In genomic region chr20:1185316-1185741, GRCh38 we compare ENCODE assay signal across 9 cellular contexts. TPM values are rescaled to one million over a fixed set of nuclear protein-coding genes. Genes with fewer than 3 reads are reported as not detected.
DNase-seq lines count a peak whose midpoint lies in the region; ATAC-seq, FAIRE-seq and TF ChIP-seq lines count a peak whose summit lies in the region.
"Had no signal": no experiment of that assay in that cellular context is flagged by ENCODE, and none has a peak within 500 bp of the region (broad histone marks: within the 10 kb centered on the region; RNA-seq: fewer than 3 reads in every experiment).

No MANE protein-coding gene starts in this region.

- ATAC-seq in HepG2 (peak; percentile 18), GM18868 (IDR thresholded peaks at IDR 0.05; ENCODE audit: unreplicated experiment) (no peak)

- H3K9me3 ChIP-seq in HepG2 (ENCODE audit: low read length) (no peaks in the 10 kb centered on the region), OCI-LY7 (ENCODE audit: low read length) (no peaks in the 10 kb centered on the region)
- no peaks in the 10 kb centered on the region for H3K9me3 ChIP-seq in CD4-positive, alpha-beta memory T cell (ENCODE audit: control insufficient read depth in 1 of 2, low read length in 2 of 2)
- H3K9me3 ChIP-seq: neutrophil had no signal

- in situ Hi-C loops in astrocyte of the spinal cord (cut with HindIII; ENCODE audit: low sequenced_read_pairs) (no loop called here), HepG2 (cut with HindIII; ENCODE audit: extremely low pct_ligation_motif_present, low pct_unique_long_range_greater_than_20kb) (loop anchor here (5.0 to 10.0 kb wide), 3 partner anchors 68 to 371 kb away; partner anchors contain the start of gene PSMF1)

- BruUV-seq in HepG2 (replicated peaks; lab: Mats Ljungman, UMichigan) (no TSS peak), OCI-LY7 (replicated peaks; lab: Mats Ljungman, UMichigan) (no TSS peak)

- H3K9me3 Mint-ChIP-seq in CD4-positive, alpha-beta memory T cell = peaks cover 0 to 1% (median 0%) of the 10 kb centered on the region in 8 donors

- peaks cover 23 to 25% of the 10 kb centered on the region in 2 donors for H3K27me3 Mint-ChIP-seq in CD4-positive, alpha-beta memory T cell

- H3K27me3 ChIP-seq in HepG2 (ENCODE audit: control insufficient read depth in 1 of 2, insufficient read depth in 2 of 2, low read length in 2 of 2) = no peaks in the 10 kb centered on the region; a peak in 1 of 5 replicates
- H3K27me3 ChIP-seq in CD4-positive, alpha-beta memory T cell (ENCODE audit: insufficient read depth, low read length) = peaks cover 3% of the 10 kb centered on the region

- no peak overlapping the region for H3K27ac Mint-ChIP-seq in CD4-positive, alpha-beta memory T cell

- H3K27ac ChIP-seq in HepG2 (ENCODE audit: extremely low read length, insufficient read depth, low read length) = no peak overlapping the region
- no peak overlapping the region for H3K27ac ChIP-seq in OCI-LY7 (ENCODE audit: low read depth, low read length, poor library complexity, severe bottlenecking)
- no peak overlapping the region for H3K27ac ChIP-seq in CD4-positive, alpha-beta memory T cell (ENCODE audit: low read depth, low read length)
- H3K27ac ChIP-seq: neutrophil had no signal

- no peaks in the 10 kb centered on the region for H3K36me3 Mint-ChIP-seq in CD4-positive, alpha-beta memory T cell

- DNase-seq in AG04449 (ENCODE audit: low read depth, low spot score) (no peak), HT-29 (ENCODE audit: low spot score) (peak; percentile 7), astrocyte of the spinal cord (ENCODE audit: low read depth, low spot score) (no peak), HepG2 (ENCODE audit: low spot score) (no peak), OCI-LY7 (ENCODE audit: low spot score) (no peak)
- DNase-seq in CD4-positive, alpha-beta memory T cell = no peak
- DNase-seq in activated CD4-positive, CD25-positive, alpha-beta regulatory T cell treated with anti-CD3 and anti-CD28 coated beads, Interleukin-2, amount 50 U/mL, for 72 hours = no peak

- H3K4me3 ChIP-seq in AG04449 (ENCODE audit: low read depth, low read length) (peak overlapping the region; percentile 40), astrocyte of the spinal cord (ENCODE audit: low read depth, low read length) (peak overlapping the region; percentile 27), HepG2 (replicated peaks in 1 of 3; ENCODE audit: insufficient read depth in 1 of 3, low read depth in 2 of 3, low read length in 3 of 3) (peak overlapping the region; percentile 56 to 75 (median 69)), OCI-LY7 (ENCODE audit: low read depth, low read length, poor library complexity, severe bottlenecking) (no peak overlapping the region)
- no peak overlapping the region for H3K4me3 ChIP-seq in CD4-positive, alpha-beta memory T cell (ENCODE audit: low read length in 2 of 2)

- POLR2A ChIA-PET in AG04449 (lab: Yijun Ruan, JAX) = no interaction called here
- POLR2A ChIA-PET in HepG2 (lab: Yijun Ruan, JAX) = no interaction called here
- POLR2A ChIA-PET in OCI-LY7 (lab: Charles Lee) = no interaction called here
- POLR2A ChIA-PET in CD4-positive, alpha-beta memory T cell (lab: Charles Lee; ENCODE audit: partially characterized antibody) = no interaction called here

- intact Hi-C loops in HepG2 (cut with micrococcal nuclease; ENCODE audit: unreplicated experiment) (loop anchor here (10.0 kb wide), 1 partner anchor 371 kb away; no protein-coding TSS in a partner anchor), OCI-LY7 (cut with micrococcal nuclease; ENCODE audit: unreplicated experiment) (no loop called here)
- intact Hi-C loops in CD4-positive, alpha-beta memory T cell (cut with micrococcal nuclease) = loop anchor here (10.0 kb wide), 1 partner anchor 211 kb away; no protein-coding TSS in a partner anchor

- H3K4me3 Mint-ChIP-seq in CD4-positive, alpha-beta memory T cell = peak overlapping the region in 1 of 8 donors; percentile 8

- peak overlapping the region; percentile 81 for H3K4me2 ChIP-seq in HepG2 (ENCODE audit: low read depth, low read length)
- no peak overlapping the region for H3K4me2 ChIP-seq in OCI-LY7 (ENCODE audit: low read length)

- H4K20me1 ChIP-seq in HepG2 (ENCODE audit: insufficient read depth, low read length) (no peaks in the 10 kb centered on the region), OCI-LY7 (ENCODE audit: insufficient read depth, low read length) (no peaks in the 10 kb centered on the region)

- peak overlapping the region; percentile 68 for H3K9ac ChIP-seq in HepG2 (ENCODE audit: insufficient read depth, low read depth, low read length)

- peaks cover 6 to 13% (median 9%) of the 10 kb centered on the region in 4 donors for H3K4me1 Mint-ChIP-seq in CD4-positive, alpha-beta memory T cell

- H3K4me1 ChIP-seq in HepG2 (ENCODE audit: insufficient read depth, low read length) (peaks cover 60% of the 10 kb centered on the region), OCI-LY7 (ENCODE audit: insufficient read depth, low read length, poor library complexity, severe bottlenecking) (no peaks in the 10 kb centered on the region)
- H3K4me1 ChIP-seq in CD4-positive, alpha-beta memory T cell (ENCODE audit: insufficient read depth, low read length) = peaks cover 14% of the 10 kb centered on the region

- FAIRE-seq in HepG2 (lab: Jason Lieb, UNC) = no peak

- TF ChIP-seq CTCF in AG04449 (IDR thresholded peaks at IDR 0.05; ENCODE audit: insufficient read depth, low read length, missing control alignments) (no peak), astrocyte of the spinal cord (IDR thresholded peaks at IDR 0.05; ENCODE audit: low read depth, low read length) (no peak), HepG2 (CRISPR knock-in tag; IDR thresholded peaks at IDR 0.05) (no peak), OCI-LY7 (conservative IDR thresholded peaks at IDR 0.05; ENCODE audit: low read length) (no peak)

- WGBS in HepG2 (ENCODE audit: low lambda C conversion rate) = under 1% methylated on average over 20 of the region's 54 CpGs

- H2AFZ ChIP-seq in HepG2 (ENCODE audit: low read length) (no peak overlapping the region), OCI-LY7 (ENCODE audit: low read length) (no peak overlapping the region)

- H3K36me3 ChIP-seq in HepG2 (replicated peaks in 1 of 2; ENCODE audit: control insufficient read depth in 1 of 2, insufficient read depth in 2 of 2, low read length in 2 of 2) (peaks cover 0 to 4% of the 10 kb centered on the region in 2 experiments; a peak in 1 of 5 replicates), OCI-LY7 (ENCODE audit: insufficient read depth, low read length) (no peaks in the 10 kb centered on the region)
- H3K36me3 ChIP-seq in CD4-positive, alpha-beta memory T cell (ENCODE audit: insufficient read depth, low read length) = no peaks in the 10 kb centered on the region

- no peaks in the 10 kb centered on the region for H3K79me2 ChIP-seq in HepG2 (ENCODE audit: insufficient read depth, low read length)
- no peaks in the 10 kb centered on the region for H3K79me2 ChIP-seq in OCI-LY7 (ENCODE audit: insufficient read depth, low read depth, low read length)

- TF ChIP-seq EP300 in HepG2 (IDR thresholded peaks at IDR 0.05; ENCODE audit: low read depth in 2 of 2, low read length in 2 of 2) = no peak
- no peak for TF ChIP-seq EP300 in HepG2 (CRISPR knock-in tag; IDR thresholded peaks at IDR 0.05; ENCODE audit: borderline replicate concordance)

- no peaks in the 10 kb centered on the region for H3K9me2 ChIP-seq in OCI-LY7 (ENCODE audit: insufficient read depth, low read length)

- CTCF ChIA-PET in AG04449 (lab: Yijun Ruan, JAX) = interaction anchor here (1.5 to 1.7 kb wide), 2 partner anchors 9 to 14 kb away, joined by 5 to 6 read pairs; no protein-coding TSS in a partner anchor
- CTCF ChIA-PET in HepG2 (lab: Yijun Ruan, JAX; ENCODE audit: low intra/inter-chr PET ratio, low total read pairs) = interaction anchor here (1.6 to 2.7 kb wide), 4 partner anchors 28 to 369 kb away, joined by 4 to 12 read pairs (median 4); no protein-coding TSS in a partner anchor
- CTCF ChIA-PET in OCI-LY7 (lab: Charles Lee; ENCODE audit: unreplicated experiment) = no interaction called here
- CTCF ChIA-PET in CD4-positive, alpha-beta memory T cell (lab: Charles Lee; ENCODE audit: partially characterized antibody) = interaction anchor here (0.7 kb wide), 1 partner anchor 18 kb away, joined by 3 read pairs; no protein-coding TSS in a partner anchor

- TF ChIP-seq RAD21 in HepG2 (CRISPR knock-in tag; IDR thresholded peaks at IDR 0.05) = no peak

- TF ChIP-seq POLR2A in HepG2 (IDR thresholded peaks at IDR 0.05; ENCODE audit: insufficient read depth in 1 of 2, low read depth in 2 of 2, low read length in 2 of 2) = no peak; a peak in 1 of 4 replicates

RNA-seq across cellular contexts. Expression of gene TMEM74B, which starts 0.5 kb away (rescaled TPM):
- 8.8 and 8.9 TPM in 2 replicates for total RNA-seq in HT-29 (2014; rRNA removed; shearing (Covaris generic))
- total RNA-seq in HepG2 (2016; rRNA removed; fragmentation: Illumina TruSeq; extraction: Trizol) (2.9 and 4.7 TPM in 2 replicates), OCI-LY7 (2022) (not detected in 2 replicates)
- 3.3 and 3.9 TPM in 2 replicates for total RNA-seq in HepG2 (2016; cell fraction: cytosol; rRNA removed; fragmentation: Illumina TruSeq; extraction: Trizol; ENCODE audit: low read depth)
- total RNA-seq in HepG2 (2016; cell fraction: insoluble cytoplasmic fraction; rRNA removed; fragmentation: Illumina TruSeq; extraction: Trizol) = 2.5 and 4.3 TPM in 2 replicates
- 4.5 and 5.1 TPM in 2 replicates for total RNA-seq in HepG2 (2016; cell fraction: membrane; rRNA removed; fragmentation: Illumina TruSeq; extraction: Trizol)
- 3.5 and 6.3 TPM in 2 replicates for total RNA-seq in HepG2 (2016; cell fraction: nucleus; rRNA removed; fragmentation: Illumina TruSeq; extraction: Trizol)
- polyA plus RNA-seq in HepG2 (2011; rRNA removed) = 18.4 and 25.0 TPM in 2 replicates
- 10.2 and 16.1 TPM in 2 replicates for polyA plus RNA-seq in HepG2 (2011; cell fraction: cytosol; rRNA removed)
- polyA plus RNA-seq in HepG2 (2011; cell fraction: nucleus; rRNA removed) = 136 and 155 TPM in 2 replicates
- 12.7 and 14.7 TPM in 2 replicates for polyA plus RNA-seq in HepG2 (2012)
- polyA plus RNA-seq in HepG2 (2016; cell fraction: cytosol; fragmentation: Illumina TruSeq; extraction: Trizol; ENCODE audit: low read depth) = 3.3 and 4.2 TPM in 2 replicates
- polyA plus RNA-seq in HepG2 (2016; cell fraction: insoluble cytoplasmic fraction; fragmentation: Illumina TruSeq; extraction: Trizol; ENCODE audit: low read depth) = 2.6 and 2.9 TPM in 2 replicates
- polyA plus RNA-seq in HepG2 (2016; cell fraction: membrane; fragmentation: Illumina TruSeq; extraction: Trizol; ENCODE audit: low read depth) = 4.2 and 5.6 TPM in 2 replicates
- 11.6 and 13.1 TPM in 2 replicates for polyA plus RNA-seq in HepG2 (2016; cell fraction: nucleus; fragmentation: Illumina TruSeq; extraction: Trizol; ENCODE audit: insufficient read depth, low read depth)
- polyA minus RNA-seq in HepG2 (2011; rRNA and poly(A)+ RNA removed; ENCODE audit: low replicate concordance) = 11.3 TPM in 1 of 2 replicates, not detected in the other
- polyA minus RNA-seq in HepG2 (2011; cell fraction: cytosol; rRNA and poly(A)+ RNA removed) = 5.0 and 6.8 TPM in 2 replicates
- polyA minus RNA-seq in HepG2 (2011; cell fraction: nucleus; rRNA and poly(A)+ RNA removed) = 12.4 and 13.4 TPM in 2 replicates
- total RNA-seq in OCI-LY7 (2014; rRNA removed; shearing (Covaris generic)) = not detected in 2 replicates
- total RNA-seq in CD4-positive, alpha-beta memory T cell = not detected
- polyA plus RNA-seq in CD4-positive, alpha-beta memory T cell = not detected

RNA-seq across cellular contexts. Expression of gene C20orf202, which starts 17.9 kb away (rescaled TPM):
- 0.13 TPM in 1 of 2 replicates, not detected in the other for total RNA-seq in HT-29 (2014; rRNA removed; shearing (Covaris generic))
- total RNA-seq in HepG2 (2016; rRNA removed; fragmentation: Illumina TruSeq; extraction: Trizol) (0.20 TPM in 2 replicates), OCI-LY7 (2022) (not detected in 2 replicates)
- 0.18 TPM in 1 of 2 replicates, not detected in the other for total RNA-seq in HepG2 (2016; cell fraction: cytosol; rRNA removed; fragmentation: Illumina TruSeq; extraction: Trizol; ENCODE audit: low read depth)
- 0.18 and 0.19 TPM in 2 replicates for total RNA-seq in HepG2 (2016; cell fraction: insoluble cytoplasmic fraction; rRNA removed; fragmentation: Illumina TruSeq; extraction: Trizol)
- total RNA-seq in HepG2 (2016; cell fraction: membrane; rRNA removed; fragmentation: Illumina TruSeq; extraction: Trizol) = 0.31 and 0.34 TPM in 2 replicates
- not detected in 2 replicates for total RNA-seq in HepG2 (2016; cell fraction: nucleus; rRNA removed; fragmentation: Illumina TruSeq; extraction: Trizol)
- polyA plus RNA-seq in HepG2 (2011; rRNA removed) = 0.91 and 1.2 TPM in 2 replicates
- polyA plus RNA-seq in HepG2 (2011; cell fraction: cytosol; rRNA removed) = 0.55 and 0.68 TPM in 2 replicates
- 1.9 and 2.2 TPM in 2 replicates for polyA plus RNA-seq in HepG2 (2011; cell fraction: nucleus; rRNA removed)
- 0.51 and 1.0 TPM in 2 replicates for polyA plus RNA-seq in HepG2 (2012)
- 0.15 and 0.26 TPM in 2 replicates for polyA plus RNA-seq in HepG2 (2016; cell fraction: cytosol; fragmentation: Illumina TruSeq; extraction: Trizol; ENCODE audit: low read depth)
- 0.14 and 0.45 TPM in 2 replicates for polyA plus RNA-seq in HepG2 (2016; cell fraction: insoluble cytoplasmic fraction; fragmentation: Illumina TruSeq; extraction: Trizol; ENCODE audit: low read depth)
- 0.18 and 0.36 TPM in 2 replicates for polyA plus RNA-seq in HepG2 (2016; cell fraction: membrane; fragmentation: Illumina TruSeq; extraction: Trizol; ENCODE audit: low read depth)
- not detected in 2 replicates for polyA plus RNA-seq in HepG2 (2016; cell fraction: nucleus; fragmentation: Illumina TruSeq; extraction: Trizol; ENCODE audit: insufficient read depth, low read depth)
- polyA minus RNA-seq in HepG2 (2011; rRNA and poly(A)+ RNA removed; ENCODE audit: low replicate concordance) = 0.14 TPM in 1 of 2 replicates, not detected in the other
- not detected in 2 replicates for polyA minus RNA-seq in HepG2 (2011; cell fraction: cytosol; rRNA and poly(A)+ RNA removed)
- 0.77 and 0.87 TPM in 2 replicates for polyA minus RNA-seq in HepG2 (2011; cell fraction: nucleus; rRNA and poly(A)+ RNA removed)
- total RNA-seq in OCI-LY7 (2014; rRNA removed; shearing (Covaris generic)) = not detected in 2 replicates
- total RNA-seq in CD4-positive, alpha-beta memory T cell = under 1 TPM in 1 of 2 experiments, not detected in 1; 0.20 TPM
- polyA plus RNA-seq in CD4-positive, alpha-beta memory T cell = under 1 TPM in 1 of 2 donors, not detected in 1; 0.18 TPM

RNA-seq across cellular contexts. Expression of gene RAD21L1, which starts 40.5 kb away (rescaled TPM):
- total RNA-seq in HT-29 (2014; rRNA removed; shearing (Covaris generic)) = not detected in 2 replicates
- total RNA-seq in HepG2 (2016; rRNA removed; fragmentation: Illumina TruSeq; extraction: Trizol) (not detected in 2 replicates), OCI-LY7 (2022) (not detected in 2 replicates)
- total RNA-seq in HepG2 (2016; cell fraction: cytosol; rRNA removed; fragmentation: Illumina TruSeq; extraction: Trizol; ENCODE audit: low read depth) = not detected in 2 replicates
- total RNA-seq in HepG2 (2016; cell fraction: insoluble cytoplasmic fraction; rRNA removed; fragmentation: Illumina TruSeq; extraction: Trizol) = not detected in 2 replicates
- total RNA-seq in HepG2 (2016; cell fraction: membrane; rRNA removed; fragmentation: Illumina TruSeq; extraction: Trizol) = not detected in 2 replicates
- total RNA-seq in HepG2 (2016; cell fraction: nucleus; rRNA removed; fragmentation: Illumina TruSeq; extraction: Trizol) = not detected in 2 replicates
- not detected in 2 replicates for polyA plus RNA-seq in HepG2 (2011; rRNA removed)
- polyA plus RNA-seq in HepG2 (2011; cell fraction: cytosol; rRNA removed) = not detected in 2 replicates
- polyA plus RNA-seq in HepG2 (2011; cell fraction: nucleus; rRNA removed) = not detected in 2 replicates
- not detected in 2 replicates for polyA plus RNA-seq in HepG2 (2012)
- not detected in 2 replicates for polyA plus RNA-seq in HepG2 (2016; cell fraction: cytosol; fragmentation: Illumina TruSeq; extraction: Trizol; ENCODE audit: low read depth)
- polyA plus RNA-seq in HepG2 (2016; cell fraction: insoluble cytoplasmic fraction; fragmentation: Illumina TruSeq; extraction: Trizol; ENCODE audit: low read depth) = not detected in 2 replicates
- polyA plus RNA-seq in HepG2 (2016; cell fraction: membrane; fragmentation: Illumina TruSeq; extraction: Trizol; ENCODE audit: low read depth) = not detected in 2 replicates
- not detected in 2 replicates for polyA plus RNA-seq in HepG2 (2016; cell fraction: nucleus; fragmentation: Illumina TruSeq; extraction: Trizol; ENCODE audit: insufficient read depth, low read depth)
- polyA minus RNA-seq in HepG2 (2011; rRNA and poly(A)+ RNA removed; ENCODE audit: low replicate concordance) = not detected in 2 replicates
- not detected in 2 replicates for polyA minus RNA-seq in HepG2 (2011; cell fraction: cytosol; rRNA and poly(A)+ RNA removed)
- not detected in 2 replicates for polyA minus RNA-seq in HepG2 (2011; cell fraction: nucleus; rRNA and poly(A)+ RNA removed)
- total RNA-seq in OCI-LY7 (2014; rRNA removed; shearing (Covaris generic)) = not detected in 2 replicates
- under 1 TPM in 1 of 2 experiments, not detected in 1; 0.78 TPM for total RNA-seq in CD4-positive, alpha-beta memory T cell
- polyA plus RNA-seq in CD4-positive, alpha-beta memory T cell = not detected

Comparison
In these comparisons a context has a peak if more than half of its experiments do, and no peak if none do; other contexts are left out.
1. H3K4me3 ChIP-seq: peak in AG04449 (single experiment), astrocyte of the spinal cord (single experiment) and HepG2 (3 of 3); none in OCI-LY7 (single experiment) and CD4-positive, alpha-beta memory T cell (0 of 2).